Comparison of ENCODE assay signal across 12 cellular contexts in the genomic region with DNA sequence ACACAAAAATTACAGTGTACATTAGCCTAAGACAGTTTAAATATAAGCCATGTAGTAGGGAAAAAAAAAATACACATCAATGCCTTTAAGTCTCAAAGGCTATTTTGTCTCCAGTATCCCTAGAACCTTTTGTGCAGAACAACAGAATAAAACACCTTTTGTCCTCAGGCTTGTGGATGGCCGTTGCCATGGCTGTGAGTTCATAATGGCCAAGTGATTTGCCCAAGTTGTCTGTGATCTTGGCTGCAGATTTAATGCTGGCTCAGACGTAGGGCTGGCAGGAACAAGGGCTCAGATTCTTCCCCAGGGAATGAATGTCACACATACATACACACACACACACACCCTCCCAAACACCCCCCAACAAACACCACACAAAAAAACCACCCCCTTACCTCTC. TPM values are rescaled to one million over a fixed set of nuclear protein-coding genes. Genes with fewer than 3 reads are reported as not detected.
DNase-seq lines count a peak whose midpoint lies in the region; ATAC-seq and TF ChIP-seq lines count a peak whose summit lies in the region.
"Had no signal": no experiment of that assay in that cellular context is flagged by ENCODE, and none has a peak within 500 bp of the region (broad histone marks: within the 10 kb centered on the region; RNA-seq: fewer than 3 reads in every experiment).

No MANE protein-coding gene starts in this region.

- H3K9me3 ChIP-seq in lower lobe of right lung (no peaks in the 10 kb centered on the region), thyroid gland (no peaks in the 10 kb centered on the region)
- H3K9me3 ChIP-seq: transverse colon had no signal

- DNase-seq in NCI-H446 (lab: John Stamatoyannopoulos, UW) (peak; percentile 8 to 17), NCI-H446 treated with DMSO at 0.1 percent for 48 hours (lab: John Stamatoyannopoulos, UW) (no peak), lower lobe of right lung (no peak), thyroid gland (peak; percentile 36 to 47), left lobe of liver (ENCODE audit: low spot score) (no peak)
- DNase-seq in activated effector memory CD4-positive, alpha-beta T cell treated with Interleukin-2 at 50 U/mL for 16 hours, result no peak
- DNase-seq: activated CD4-positive, alpha-beta T cell treated with anti-CD3 and anti-CD28 coated beads for 1 hour; DMS153; NCI-H510A treated with DMSO at 0.1 percent for 48 hours; transverse colon had no signal

- no peak for TF ChIP-seq CTCF in lower lobe of right lung (IDR thresholded peaks at IDR 0.05)
- no peak for TF ChIP-seq CTCF in thyroid gland (IDR thresholded peaks at IDR 0.05)

- H3K27me3 ChIP-seq in lower lobe of right lung (ENCODE audit: low read depth), result no peaks in the 10 kb centered on the region
- H3K27me3 ChIP-seq in thyroid gland, result no peaks in the 10 kb centered on the region
- H3K27me3 ChIP-seq: transverse colon had no signal

- no peaks in the 10 kb centered on the region for H3K4me1 ChIP-seq in lower lobe of right lung
- H3K4me1 ChIP-seq in thyroid gland, result peaks cover 7 to 28% of the 10 kb centered on the region in 2 donors
- H3K4me1 ChIP-seq: transverse colon had no signal

- WGBS in thyroid gland, 2 donors, result 10 to 17% methylated on average over 2 of the region's 2 CpGs

- H3K4me3 ChIP-seq in lower lobe of right lung (no peak overlapping the region), thyroid gland (replicated peaks in 1 of 3) (no peak overlapping the region)
- H3K4me3 ChIP-seq: transverse colon had no signal

- H3K36me3 ChIP-seq in lower lobe of right lung (no peaks in the 10 kb centered on the region), thyroid gland (no peaks in the 10 kb centered on the region)
- H3K36me3 ChIP-seq: transverse colon had no signal

- no peak for TF ChIP-seq POLR2A in thyroid gland (IDR thresholded peaks at IDR 0.05)

- no peak for ATAC-seq in lower lobe of right lung
- ATAC-seq in left lobe of liver, result no peak
- ATAC-seq in GM21447 (IDR thresholded peaks at IDR 0.05; ENCODE audit: unreplicated experiment), result no peak

- intact Hi-C loops in lower lobe of right lung (cut with DNase I) (no loop called here), thyroid gland (cut with DNase I) (no loop called here)

- H3K27ac ChIP-seq in cingulate gyrus (ENCODE audit: low read depth, low read length) (peak overlapping the region; percentile 84), lower lobe of right lung (peak overlapping the region; percentile 4), thyroid gland (peak overlapping the region; percentile 61 to 83 (median 80))

RNA-seq across cellular contexts. Expression of gene GPM6B, which starts 25.3 kb away (rescaled TPM):
- 21.6 TPM for total RNA-seq in lower lobe of right lung
- 1 to 10 TPM; 2.3 to 9.9 (median 6.1) TPM for total RNA-seq in thyroid gland
- total RNA-seq in left lobe of liver, result 0.48 TPM

RNA-seq across cellular contexts. Expression of gene OFD1, which starts 57.0 kb away (rescaled TPM):
- total RNA-seq in lower lobe of right lung (38.3 TPM), thyroid gland (10 to 100 TPM; 33.6 to 46.0 (median 43.5) TPM), left lobe of liver (10.1 TPM)

RNA-seq across cellular contexts. Expression of gene TRAPPC2, which starts 57.1 kb away (rescaled TPM):
- total RNA-seq in lower lobe of right lung (15.8 TPM), thyroid gland (10 to 100 TPM; 18.9 to 27.7 (median 22.1) TPM), left lobe of liver (5.8 TPM)

Comparison
In these comparisons a context has a peak if more than half of its experiments do, and no peak if none do; other contexts are left out.
1. DNase-seq: peak in NCI-H446 (2 of 2) and thyroid gland (2 of 2); none in NCI-H446 treated with DMSO at 0.1 percent for 48 hours (single experiment), lower lobe of right lung (single experiment), activated effector memory CD4-positive, alpha-beta T cell treated with Interleukin-2 at 50 U/mL for 16 hours (single experiment) and left lobe of liver (single experiment).
2. H3K27ac ChIP-seq: peak in every context shown above with its lines; median percentile 84 in cingulate gyrus; 80 in thyroid gland; 4 in lower lobe of right lung.